ENCODE assay signal across 8 cellular contexts in genomic region chr10:35640951-35641429, GRCh38. TPM values are rescaled to one million over a fixed set of nuclear protein-coding genes. Genes with fewer than 3 reads are reported as not detected.
DNase-seq lines count a peak whose midpoint lies in the region; ATAC-seq, FAIRE-seq and TF ChIP-seq lines count a peak whose summit lies in the region.

No MANE protein-coding gene starts in this region.

- no peak for TF ChIP-seq POLR2A in K562 (conservative IDR thresholded peaks at IDR 0.05)

- no peak for TF ChIP-seq RAD21 in K562 (CRISPR knock-in tag; conservative IDR thresholded peaks at IDR 0.05 in 1 of 2, IDR thresholded peaks at IDR 0.05 in 1 of 2)

- POLR2A ChIA-PET in Caco-2 (lab: Charles Lee) (interaction anchor here (0.7 kb wide), 1 partner anchor 130 kb away, joined by 4 read pairs; no protein-coding TSS in a partner anchor), K562 (lab: Yijun Ruan, JAX) (no interaction called here)

- H2AFZ ChIP-seq in K562 (ENCODE audit: low read depth, low read length), result peak overlapping the region; percentile 89

- peaks cover 4% of the 10 kb centered on the region for H3K27me3 ChIP-seq in Caco-2 (replicated peaks; ENCODE audit: control insufficient read depth, insufficient read depth, low read length)
- H3K27me3 ChIP-seq in SJCRH30, result no peaks in the 10 kb centered on the region
- H3K27me3 ChIP-seq in K562 (ENCODE audit: control insufficient read depth in 2 of 2, insufficient read depth in 2 of 2, low read length in 2 of 2), result peaks cover 7 to 20% of the 10 kb centered on the region in 2 experiments; a peak in 4 of 5 replicates

- peaks cover 3% of the 10 kb centered on the region; the same call in 1 of the 2 replicates for H3K4me1 ChIP-seq in Caco-2
- peaks cover 7% of the 10 kb centered on the region for H3K4me1 ChIP-seq in SJCRH30
- peaks cover 6 to 40% of the 10 kb centered on the region in 2 experiments; a peak in 3 of 5 replicates for H3K4me1 ChIP-seq in K562 (replicated peaks in 1 of 2; ENCODE audit: control insufficient read depth in 2 of 2, insufficient read depth in 2 of 2, low read length in 2 of 2)

- H3K4me2 ChIP-seq in K562 (ENCODE audit: insufficient read depth, low read length), result peak overlapping the region; percentile 74

- no peaks in the 10 kb centered on the region for H3K9me3 Mint-ChIP-seq in Caco-2 (ENCODE audit: unreplicated experiment)

- ATAC-seq in GM19351 (IDR thresholded peaks at IDR 0.05; ENCODE audit: unreplicated experiment) (peak; percentile 36), HG03521 (IDR thresholded peaks at IDR 0.05; ENCODE audit: unreplicated experiment) (peak; percentile 36), K562 (peak; percentile 53)

- WGBS in K562 (ENCODE audit: insufficient coverage, low coverage, missing lambda C conversion rate), result 5% methylated on average over 35 of the region's 45 CpGs

- peak overlapping the region; percentile 89 for H3K4me3 Mint-ChIP-seq in Caco-2 (ENCODE audit: unreplicated experiment)

- H3K36me3 ChIP-seq in Caco-2 (ENCODE audit: control insufficient read depth, insufficient read depth, low read length) (no peaks in the 10 kb centered on the region), SJCRH30 (peaks cover 13% of the 10 kb centered on the region), K562 (ENCODE audit: control insufficient read depth, insufficient read depth, low read length) (no peaks in the 10 kb centered on the region)

- H3K9me3 ChIP-seq in Caco-2 (no peaks in the 10 kb centered on the region), SJCRH30 (replicated peaks) (no peaks in the 10 kb centered on the region), K562 (replicated peaks; ENCODE audit: control insufficient read depth, insufficient read depth, low read depth, low read length) (no peaks in the 10 kb centered on the region)

- no peak for TF ChIP-seq EP300 in K562 (IDR thresholded peaks at IDR 0.05; ENCODE audit: low read length)

- intact Hi-C loops in Caco-2 (cut with micrococcal nuclease; ENCODE audit: unreplicated experiment) (loop anchor here (1.0 kb wide), 1 partner anchor 140 kb away; no protein-coding TSS in a partner anchor), K562 (cut with micrococcal nuclease) (loop anchor here (10.0 kb wide), 1 partner anchor 114 kb away; no protein-coding TSS in a partner anchor)

- H3K79me2 ChIP-seq in K562 (ENCODE audit: control insufficient read depth, insufficient read depth, low read length), result no peaks in the 10 kb centered on the region

- DNase-seq in Caco-2 (peak; percentile 84 to 86), SJCRH30 (peak; percentile 75 to 76), K562 (ENCODE audit: extremely low read depth in 1 of 4, low spot score in 3 of 4) (peak in 1 of 4 experiments; percentile 71), retinal pigment epithelial cell (ENCODE audit: low read depth) (no peak), cerebellar nuclear complex (lab: John Stamatoyannopoulos, UW) (no peak)

- H3K4me1 Mint-ChIP-seq in Caco-2 (ENCODE audit: low read depth, unreplicated experiment), result no peaks in the 10 kb centered on the region

- H3K4me3 ChIP-seq in Caco-2 (ENCODE audit: low read depth, low read length), result peak overlapping the region; percentile 76
- H3K4me3 ChIP-seq in SJCRH30, result peak overlapping the region; percentile 79
- peak overlapping the region; percentile 64 for H3K4me3 ChIP-seq in K562
- peak overlapping the region; percentile 38 for H3K4me3 ChIP-seq in iPS-11a (ENCODE audit: low read depth, low read length)
- H3K4me3 ChIP-seq in retinal pigment epithelial cell (ENCODE audit: low read length), result peak overlapping the region; percentile 76

- H4K20me1 ChIP-seq in K562 (replicated peaks; ENCODE audit: control insufficient read depth, insufficient read depth, low read length), result no peaks in the 10 kb centered on the region

- H3K27ac ChIP-seq in SJCRH30, result peak overlapping the region; percentile 71
- no peak overlapping the region for H3K27ac ChIP-seq in K562 (ENCODE audit: extremely low read depth, low read depth, low read length)

- no peaks in the 10 kb centered on the region for H3K9me1 ChIP-seq in K562 (ENCODE audit: control insufficient read depth, insufficient read depth, low read length)

- in situ Hi-C loops in K562 (cut with MboI), result loop anchor here (25.0 kb wide), 1 partner anchor 1246 kb away; no protein-coding TSS in a partner anchor

- H3K27ac Mint-ChIP-seq in Caco-2 (ENCODE audit: unreplicated experiment), result no peak overlapping the region

- H3K9ac ChIP-seq in K562 (ENCODE audit: insufficient read depth in 1 of 2, low read depth in 2 of 2, low read length in 2 of 2), result peak overlapping the region; percentile 34 to 91; a peak in 2 of 4 replicates

- peaks cover 17% of the 10 kb centered on the region for H3K27me3 Mint-ChIP-seq in Caco-2 (ENCODE audit: insufficient read depth, unreplicated experiment)

- peak; percentile 72 for FAIRE-seq in K562 (lab: Jason Lieb, UNC)

- TF ChIP-seq CTCF in Caco-2 (IDR thresholded peaks at IDR 0.05; ENCODE audit: insufficient read depth in 1 of 2, low read depth in 1 of 2, low read length in 1 of 2, severe bottlenecking in 1 of 2, unreplicated experiment in 1 of 2), result no peak
- TF ChIP-seq CTCF in K562 (IDR thresholded peaks at IDR 0.05 in 2 of 3, conservative IDR thresholded peaks at IDR 0.05 in 1 of 3; ENCODE audit: insufficient read depth in 2 of 3, low read depth in 1 of 3, low read length in 3 of 3), result no peak
- TF ChIP-seq CTCF in retinal pigment epithelial cell (conservative IDR thresholded peaks at IDR 0.05; ENCODE audit: low read depth, low read length), result peak; percentile 3

- BruUV-seq in Caco-2 (replicated peaks; lab: Mats Ljungman, UMichigan) (no TSS peak), K562 (replicated peaks; lab: Mats Ljungman, UMichigan) (no TSS peak)

- H3K36me3 Mint-ChIP-seq in Caco-2 (ENCODE audit: insufficient read depth, unreplicated experiment), result peaks cover 11% of the 10 kb centered on the region

- CTCF ChIA-PET in Caco-2 (lab: Charles Lee) (interaction anchor here (0.6 to 1.5 kb wide), 3 partner anchors 44 to 1138 kb away, joined by 3 to 5 read pairs (median 3); no protein-coding TSS in a partner anchor), K562 (lab: Yijun Ruan, JAX; ENCODE audit: low intra/inter-chr PET ratio) (no interaction called here)

TF ChIP-seq in K562, 482 proteins besides CTCF, POLR2A, EP300 and RAD21 (continues in another document):
- TF ChIP-seq ZNF347 (CRISPR knock-in tag; IDR thresholded peaks at IDR 0.05; ENCODE audit: low read depth), result no peak
- no peak for TF ChIP-seq FIP1L1 (IDR thresholded peaks at IDR 0.05; ENCODE audit: low read depth, low read length, poor library complexity, severe bottlenecking)
- no peak for TF ChIP-seq TBL1XR1 (IDR thresholded peaks at IDR 0.05; ENCODE audit: low read length in 2 of 2)

RNA-seq across cellular contexts. Expression of gene FZD8, which starts 1.1 kb away (rescaled TPM):
- total RNA-seq in Caco-2 (2022), result 2.4 and 3.4 TPM in 2 replicates
- total RNA-seq in SJCRH30 (2014; rRNA removed; shearing (Covaris generic)), result 36.1 and 39.3 TPM in 2 replicates
- total RNA-seq in K562 (2011; cell fraction: chromatin; rRNA removed; ENCODE audit: low replicate concordance), result 0.51 and 1.3 TPM in 2 replicates
- total RNA-seq in K562 (2011; cell fraction: nucleolus; rRNA removed), result 2.8 and 2.9 TPM in 2 replicates
- total RNA-seq in K562 (2011; cell fraction: nucleoplasm; rRNA removed), result 0.69 and 1.0 TPM in 2 replicates
- 0.64 and 0.94 TPM in 2 replicates for total RNA-seq in K562 (2014; rRNA removed)
- 0.13 and 0.18 TPM in 2 replicates for total RNA-seq in K562 (2014; rRNA removed; fragmentation: Illumina TruSeq; extraction: Trizol)
- total RNA-seq in K562 (2015; rRNA removed; fragmentation: Illumina TruSeq; extraction: Trizol), result 0.29 and 0.30 TPM in 2 replicates
- 1.2 and 1.4 TPM in 2 replicates for total RNA-seq in K562 (2021)
- 0.11 and 0.18 TPM in 2 replicates for polyA plus RNA-seq in K562 (2011; rRNA removed)
- 0.16 and 0.34 TPM in 2 replicates for polyA plus RNA-seq in K562 (2011; cell fraction: cytosol; rRNA removed)
- polyA plus RNA-seq in K562 (2011; cell fraction: nucleus; rRNA removed), result 0.42 and 0.57 TPM in 2 replicates
- polyA plus RNA-seq in K562 (2012), result 0.57 and 0.58 TPM in 2 replicates
- polyA plus RNA-seq in K562 (2014; fragmentation: Illumina TruSeq; extraction: Trizol), result 0.13 and 0.24 TPM in 2 replicates
- under 1 TPM in 1 of 2 experiments, not detected in 1; 0.03 TPM for polyA plus RNA-seq in K562 (2014; fragmentation: Nextera tagmentation; extraction: Ambion mirVana)
- polyA plus RNA-seq in K562 (2014; rRNA removed), result 0.13 and 0.43 TPM in 2 replicates
- 0.21 and 0.25 TPM in 2 replicates for polyA minus RNA-seq in K562 (2011; rRNA and poly(A)+ RNA removed)
- polyA minus RNA-seq in K562 (2011; cell fraction: cytosol; rRNA and poly(A)+ RNA removed), result 0.48 and 0.64 TPM in 2 replicates
- polyA minus RNA-seq in K562 (2011; cell fraction: nucleus; rRNA and poly(A)+ RNA removed), result 1.2 and 2.0 TPM in 2 replicates

RNA-seq across cellular contexts. Expression of gene GJD4, which starts 35.8 kb away (rescaled TPM):
- total RNA-seq in Caco-2 (2022) (0.18 TPM in 1 of 2 replicates, not detected in the other), K562 (2014; rRNA removed) (not detected in 2 replicates), K562 (2014; rRNA removed; fragmentation: Illumina TruSeq; extraction: Trizol) (not detected in 2 replicates), K562 (2015; rRNA removed; fragmentation: Illumina TruSeq; extraction: Trizol) (not detected in 2 replicates), K562 (2021) (not detected in 2 replicates)
- total RNA-seq in SJCRH30 (2014; rRNA removed; shearing (Covaris generic)), result 1.2 and 1.9 TPM in 2 replicates
- not detected in 2 replicates for total RNA-seq in K562 (2011; cell fraction: chromatin; rRNA removed; ENCODE audit: low replicate concordance)
- total RNA-seq in K562 (2011; cell fraction: nucleolus; rRNA removed), result not detected in 2 replicates
- total RNA-seq in K562 (2011; cell fraction: nucleoplasm; rRNA removed), result not detected in 2 replicates
- polyA plus RNA-seq in K562 (2011; rRNA removed) (not detected in 2 replicates), K562 (2014; fragmentation: Illumina TruSeq; extraction: Trizol) (not detected in 2 replicates), K562 (2014; fragmentation: Nextera tagmentation; extraction: Ambion mirVana) (not detected), K562 (2014; rRNA removed) (not detected in 2 replicates)
- polyA plus RNA-seq in K562 (2011; cell fraction: cytosol; rRNA removed), result not detected in 2 replicates
- polyA plus RNA-seq in K562 (2011; cell fraction: nucleus; rRNA removed), result not detected in 2 replicates
- polyA plus RNA-seq in K562 (2012), result 0.07 TPM in 1 of 2 replicates, not detected in the other
- not detected in 2 replicates for polyA minus RNA-seq in K562 (2011; rRNA and poly(A)+ RNA removed)
- polyA minus RNA-seq in K562 (2011; cell fraction: cytosol; rRNA and poly(A)+ RNA removed), result not detected in 2 replicates
- polyA minus RNA-seq in K562 (2011; cell fraction: nucleus; rRNA and poly(A)+ RNA removed), result not detected in 2 replicates

Comparison
In these comparisons a context has a peak if more than half of its experiments do, and no peak if none do; other contexts are left out.
1. DNase-seq: peak in Caco-2 (2 of 2) and SJCRH30 (2 of 2); none in retinal pigment epithelial cell (single experiment) and cerebellar nuclear complex (0 of 2).
2. Peak in every context shown above with its lines, with median percentiles within 50 percentile points of each other: H3K4me3 ChIP-seq and ATAC-seq.